In the genomic region with DNA sequence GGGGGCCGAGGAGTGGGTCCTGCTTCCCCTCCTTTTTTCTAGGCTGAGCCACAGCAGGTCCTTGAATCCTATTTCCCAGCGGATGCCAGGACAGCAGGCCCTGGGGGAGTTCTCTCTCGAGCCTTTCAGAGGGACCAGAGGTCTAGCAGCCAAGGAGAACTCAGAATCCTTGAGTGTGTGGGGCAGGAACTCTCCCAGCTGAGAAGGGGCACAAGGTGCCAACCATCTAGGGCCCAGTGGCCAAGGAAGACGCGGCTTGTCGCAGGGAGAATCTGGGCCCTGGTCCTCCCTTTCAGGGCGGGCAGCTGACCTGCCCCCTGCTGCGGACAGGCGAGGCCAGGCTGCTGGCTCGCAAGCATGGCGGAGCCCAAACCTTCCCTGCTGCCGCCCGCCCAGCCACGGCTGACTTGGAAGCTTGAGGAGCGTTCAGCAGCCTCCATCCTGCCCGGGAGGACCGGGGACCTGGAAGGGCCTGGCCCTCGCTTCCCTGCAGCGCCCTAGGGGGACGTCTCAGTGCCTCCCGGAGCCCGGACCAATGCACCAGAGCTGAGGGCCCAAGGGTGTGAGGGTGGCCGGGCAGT, we compare ENCODE assay signal across 8 cellular contexts. TPM values are rescaled to one million over a fixed set of nuclear protein-coding genes. Genes with fewer than 3 reads are reported as not detected.
A peak's percentile ranks its signal among the peaks of the same experiment; 100 is the strongest.
DNase-seq lines count a peak whose midpoint lies in the region; ATAC-seq, FAIRE-seq and TF ChIP-seq lines count a peak whose summit lies in the region.

No MANE protein-coding gene starts in this region.

- FAIRE-seq in A549 (lab: Jason Lieb, UNC): no peak

- TF ChIP-seq POLR2A in A549 (IDR thresholded peaks at IDR 0.05; ENCODE audit: low read length): no peak
- no peak for TF ChIP-seq POLR2A in upper lobe of left lung (IDR thresholded peaks at IDR 0.05)

- no peak for TF ChIP-seq CTCF in A549 (IDR thresholded peaks at IDR 0.05)
- TF ChIP-seq CTCF in upper lobe of left lung (IDR thresholded peaks at IDR 0.05): no peak

- peak; percentile 31 to 35 for DNase-seq in A549 (ENCODE audit: low read depth in 1 of 2, low spot score in 1 of 2)
- no peak for DNase-seq in NT2/D1 (ENCODE audit: low read depth, low spot score)
- peak; percentile 40 for DNase-seq in cerebellar cortex (ENCODE audit: low spot score)
- DNase-seq in mesendoderm: peak; percentile 38
- DNase-seq in upper lobe of left lung: no peak
- no peak for DNase-seq in NCI-H2196 treated with DMSO at 0.1 percent for 48 hours (lab: John Stamatoyannopoulos, UW; ENCODE audit: unreplicated experiment)

- no peak overlapping the region for H2BK120ac ChIP-seq in mesendoderm (ENCODE audit: low read depth, low read length)

- peak overlapping the region; percentile 57 for H4K8ac ChIP-seq in mesendoderm (ENCODE audit: low read depth, low read length)

- no peaks in the 10 kb centered on the region for H3K27me3 ChIP-seq in NT2/D1 (ENCODE audit: insufficient read depth, insufficient read length)
- no peaks in the 10 kb centered on the region for H3K27me3 ChIP-seq in mesendoderm (ENCODE audit: insufficient read depth, low read length, poor library complexity)
- H3K27me3 ChIP-seq in upper lobe of left lung: no peaks in the 10 kb centered on the region

- peak overlapping the region; percentile 35 for H2BK5ac ChIP-seq in mesendoderm (ENCODE audit: low read length)

- H3K56ac ChIP-seq in mesendoderm (ENCODE audit: low read length): peak overlapping the region; percentile 90

- no peak overlapping the region for H3K18ac ChIP-seq in mesendoderm (ENCODE audit: low read length)

- peaks cover 11% of the 10 kb centered on the region for H3K79me1 ChIP-seq in mesendoderm (ENCODE audit: low read length)

- H3K9ac ChIP-seq in NT2/D1 (ENCODE audit: insufficient read length, low read depth) (peak overlapping the region; percentile 98), mesendoderm (ENCODE audit: low read length) (peak overlapping the region; percentile 81)

- H3K27ac ChIP-seq in A549: peak overlapping the region; percentile 89 to 98
- peak overlapping the region; percentile 69 for H3K27ac ChIP-seq in mesendoderm (ENCODE audit: low read depth, low read length)
- peak overlapping the region; percentile 94 to 100 (median 98) for H3K27ac ChIP-seq in upper lobe of left lung

- ATAC-seq in A549 (peak; percentile 28 to 43), GM19023 (IDR thresholded peaks at IDR 0.05; ENCODE audit: unreplicated experiment) (peak; percentile 5), upper lobe of left lung (ENCODE audit: low FRiP score in 2 of 2) (peak in 1 of 2 donors; percentile 11), HG02571 (IDR thresholded peaks at IDR 0.05; ENCODE audit: unreplicated experiment) (no peak)

- H3K4me2 ChIP-seq in A549 (peak overlapping the region; percentile 98), mesendoderm (ENCODE audit: low read length) (peak overlapping the region; percentile 60)

- H3K79me2 ChIP-seq in mesendoderm (ENCODE audit: control insufficient read depth, insufficient read depth, low read length): peaks cover 11% of the 10 kb centered on the region

- WGBS in A549 (ENCODE audit: missing lambda C conversion rate): 28% methylated on average over 4 of the region's 23 CpGs
- WGBS in mesendoderm (ENCODE audit: extremely low coverage, insufficient coverage, low lambda C conversion rate): no CpG with 5 or more reads among the region's 23 CpGs
- 22 to 48% methylated on average over 11 to 12 of the region's 23 CpGs for WGBS in upper lobe of left lung, 2 donors

- H3K4me1 ChIP-seq in A549 (peaks cover 16% of the 10 kb centered on the region), NT2/D1 (ENCODE audit: insufficient read depth, insufficient read length) (peaks cover 15% of the 10 kb centered on the region), mesendoderm (ENCODE audit: control insufficient read depth, low read depth, low read length) (peaks cover 5% of the 10 kb centered on the region), upper lobe of left lung (peaks cover 23 to 33% (median 25%) of the 10 kb centered on the region in 4 donors)

- H2BK15ac ChIP-seq in mesendoderm (replicated peaks; ENCODE audit: low read depth): no peak overlapping the region

- H2AK5ac ChIP-seq in mesendoderm (ENCODE audit: low read length): no peak overlapping the region

- POLR2A ChIA-PET in A549 (lab: Yijun Ruan, JAX): interaction anchor here (1.4 to 2.0 kb wide), 2 partner anchors 13 to 22 kb away, joined by 3 to 26 read pairs; a partner anchor contains a TSS

- no peak overlapping the region for H3K23ac ChIP-seq in mesendoderm (ENCODE audit: low read length)

- TF ChIP-seq EP300 in A549 (IDR thresholded peaks at IDR 0.05) (no peak), upper lobe of left lung (IDR thresholded peaks at IDR 0.05) (no peak)

- peaks cover 72% of the 10 kb centered on the region for H3K36me3 ChIP-seq in NT2/D1 (ENCODE audit: insufficient read depth, insufficient read length, low read length)
- H3K36me3 ChIP-seq in mesendoderm (ENCODE audit: control insufficient read depth, insufficient read depth, low read length): peaks cover 3% of the 10 kb centered on the region
- peaks cover 24 to 70% (median 59%) of the 10 kb centered on the region in 4 donors for H3K36me3 ChIP-seq in upper lobe of left lung

- TF ChIP-seq RAD21 in A549 (conservative IDR thresholded peaks at IDR 0.05 in 1 of 2, IDR thresholded peaks at IDR 0.05 in 1 of 2): no peak

- H3K4me3 ChIP-seq in A549 (peak overlapping the region; percentile 60), NT2/D1 (ENCODE audit: insufficient read length, low read depth) (peak overlapping the region; percentile 93), mesendoderm (ENCODE audit: low read length) (peak overlapping the region; percentile 34), upper lobe of left lung (peak overlapping the region; percentile 40 to 79 (median 66))

- peak overlapping the region; percentile 22 for H3K4ac ChIP-seq in mesendoderm (ENCODE audit: low read depth, low read length)

- CTCF ChIA-PET in A549 (lab: Yijun Ruan, JAX): interaction anchor here (0.9 to 31.0 kb wide), 15 partner anchors 8 to 493 kb away, joined by 3 to 903 read pairs (median 10); a partner anchor contains a TSS

- H4K5ac ChIP-seq in mesendoderm (ENCODE audit: low read length): no peak overlapping the region

- H3K9me3 ChIP-seq in A549 (no peaks in the 10 kb centered on the region), NT2/D1 (ENCODE audit: insufficient read depth, low read length) (no peaks in the 10 kb centered on the region), upper lobe of left lung (no peaks in the 10 kb centered on the region)

TF ChIP-seq in A549, 52 proteins besides CTCF, POLR2A, EP300 and RAD21:
- 0 out of 2 replicates have a peak, but pooled peaks have one; percentile 36 for TF ChIP-seq KDM5A (IDR thresholded peaks at IDR 0.05)
- TF ChIP-seq, protein P1, sequence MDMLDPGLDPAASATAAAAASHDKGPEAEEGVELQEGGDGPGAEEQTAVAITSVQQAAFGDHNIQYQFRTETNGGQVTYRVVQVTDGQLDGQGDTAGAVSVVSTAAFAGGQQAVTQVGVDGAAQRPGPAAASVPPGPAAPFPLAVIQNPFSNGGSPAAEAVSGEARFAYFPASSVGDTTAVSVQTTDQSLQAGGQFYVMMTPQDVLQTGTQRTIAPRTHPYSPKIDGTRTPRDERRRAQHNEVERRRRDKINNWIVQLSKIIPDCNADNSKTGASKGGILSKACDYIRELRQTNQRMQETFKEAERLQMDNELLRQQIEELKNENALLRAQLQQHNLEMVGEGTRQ (IDR thresholded peaks at IDR 0.05): no peak
- peak; percentile 13; the same call in 1 of the 2 replicates for TF ChIP-seq POLR2AphosphoS2 (conservative IDR thresholded peaks at IDR 0.05; ENCODE audit: low read length)
- TF ChIP-seq HOXA7 (CRISPR knock-in tag; IDR thresholded peaks at IDR 0.05): 0 out of 2 replicates have a peak, but pooled peaks have one; percentile 26
TF ChIP-seq in A549: peak in this region for 3.

RNA-seq across cellular contexts. Expression of a gene that starts 1.0 kb away (rescaled TPM):
- 21.8 and 22.2 TPM in 2 replicates for polyA plus RNA-seq in A549 (2011; rRNA removed)
- polyA plus RNA-seq in A549 (2012; cell fraction: cytosol; rRNA removed): 52.7 and 64.5 TPM in 2 replicates
- 72.1 and 98.1 TPM in 2 replicates for polyA plus RNA-seq in A549 (2012; cell fraction: nucleus; rRNA removed)
- polyA plus RNA-seq in A549 (2017; fragmentation: RNase III; extraction: RNeasy Plus Mini Kit Qiagen cat#74134 plus additional on column Dnase treatment): 45.1 to 45.8 TPM (median 45.5 TPM) in 3 replicates
- polyA minus RNA-seq in A549 (2011; rRNA and poly(A)+ RNA removed): 19.4 and 28.2 TPM in 2 replicates
- polyA plus RNA-seq in mesendoderm (2013, experiment 1 of 2): 66.6 TPM
- 66.0 TPM for polyA plus RNA-seq in mesendoderm (2013, experiment 2 of 2)
- total RNA-seq in upper lobe of left lung: 10 to 100 TPM; 28.9 to 69.4 (median 50.3) TPM

RNA-seq across cellular contexts. Expression of a gene that starts 22.5 kb away (rescaled TPM):
- 125 and 160 TPM in 2 replicates for polyA plus RNA-seq in A549 (2011; rRNA removed)
- 315 and 426 TPM in 2 replicates for polyA plus RNA-seq in A549 (2012; cell fraction: cytosol; rRNA removed)
- 579 and 616 TPM in 2 replicates for polyA plus RNA-seq in A549 (2012; cell fraction: nucleus; rRNA removed)
- polyA plus RNA-seq in A549 (2017; fragmentation: RNase III; extraction: RNeasy Plus Mini Kit Qiagen cat#74134 plus additional on column Dnase treatment): 247 to 256 TPM (median 251 TPM) in 3 replicates
- polyA minus RNA-seq in A549 (2011; rRNA and poly(A)+ RNA removed): 300 and 345 TPM in 2 replicates
- polyA plus RNA-seq in mesendoderm (2013, experiment 1 of 2): 187 TPM
- polyA plus RNA-seq in mesendoderm (2013, experiment 2 of 2): 191 TPM
- 1,000 to 10,000 TPM in 1 of 6 donors, 100 to 1,000 TPM in 5; 398 to 1,053 (median 787) TPM for total RNA-seq in upper lobe of left lung

RNA-seq across cellular contexts. Expression of a gene that starts 44.7 kb away (rescaled TPM):
- polyA plus RNA-seq in A549 (2011; rRNA removed) (not detected in 2 replicates), A549 (2017; fragmentation: RNase III; extraction: RNeasy Plus Mini Kit Qiagen cat#74134 plus additional on column Dnase treatment) (not detected in 3 replicates)
- polyA plus RNA-seq in A549 (2012; cell fraction: cytosol; rRNA removed): not detected in 2 replicates
- 0.01 TPM in 1 of 2 replicates, not detected in the other for polyA plus RNA-seq in A549 (2012; cell fraction: nucleus; rRNA removed)
- polyA minus RNA-seq in A549 (2011; rRNA and poly(A)+ RNA removed): not detected in 2 replicates
- 0.01 TPM for polyA plus RNA-seq in mesendoderm (2013, experiment 1 of 2)
- polyA plus RNA-seq in mesendoderm (2013, experiment 2 of 2): not detected
- not detected for total RNA-seq in upper lobe of left lung

RNA-seq across cellular contexts. Expression of a gene that starts 45.2 kb away (rescaled TPM):
- polyA plus RNA-seq in A549 (2011; rRNA removed): 0.17 and 0.26 TPM in 2 replicates
- 0.05 and 0.14 TPM in 2 replicates for polyA plus RNA-seq in A549 (2012; cell fraction: cytosol; rRNA removed)
- 0.09 and 0.49 TPM in 2 replicates for polyA plus RNA-seq in A549 (2012; cell fraction: nucleus; rRNA removed)
- polyA plus RNA-seq in A549 (2017; fragmentation: RNase III; extraction: RNeasy Plus Mini Kit Qiagen cat#74134 plus additional on column Dnase treatment): 0.12 to 0.14 TPM (median 0.13 TPM) in 3 replicates
- 0.15 TPM in 1 of 2 replicates, not detected in the other for polyA minus RNA-seq in A549 (2011; rRNA and poly(A)+ RNA removed)
- polyA plus RNA-seq in mesendoderm (2013, experiment 1 of 2): 0.28 TPM
- polyA plus RNA-seq in mesendoderm (2013, experiment 2 of 2): 0.46 TPM
- 10 to 100 TPM; 18.0 to 45.4 (median 32.7) TPM for total RNA-seq in upper lobe of left lung

Comparison
In these comparisons a context has a peak if more than half of its experiments do, and no peak if none do; other contexts are left out.
1. DNase-seq: peak in A549 (2 of 2), cerebellar cortex (single experiment) and mesendoderm (single experiment); none in NT2/D1 (single experiment), upper lobe of left lung (0 of 2) and NCI-H2196 treated with DMSO at 0.1 percent for 48 hours (single experiment).
2. H3K4me3 ChIP-seq: peak in every context shown above with its lines; median percentile 93 in NT2/D1; 66 in upper lobe of left lung; 60 in A549; 34 in mesendoderm.
3. Peak in every context shown above with its lines, with median percentiles within 50 percentile points of each other: H3K27ac ChIP-seq.